8 cellular contexts compared by ENCODE assay signal in genomic region chr19:45016388-45017314, GRCh38. TPM values are rescaled to one million over a fixed set of nuclear protein-coding genes. Genes with fewer than 3 reads are reported as not detected.
DNase-seq lines count a peak whose midpoint lies in the region; ATAC-seq and TF ChIP-seq lines count a peak whose summit lies in the region.

No MANE protein-coding gene starts in this region.

- DNase-seq in A673 (ENCODE audit: low spot score) (peak; percentile 86), GM13977 (ENCODE audit: low spot score) (peak; percentile 90), NCI-H2029 treated with DMSO at 0.1 percent for 48 hours (lab: John Stamatoyannopoulos, UW) (peak; percentile 39), T47D (ENCODE audit: low read depth in 1 of 2, low spot score in 1 of 2) (peak; percentile 79 to 83), kidney glomerular epithelial cell (lab: John Stamatoyannopoulos, UW) (peak; percentile 19)
- peak; percentile 29 to 53 (median 33) for DNase-seq in stimulated activated CD4-positive, alpha-beta T cell treated with anti-CD3 and anti-CD28 coated beads, TNF-alpha, amount 100 ng/mL, for 1 hour (ENCODE audit: low read depth in 3 of 3, low spot score in 1 of 3)

- POLR2A ChIA-PET in A673 (lab: Charles Lee; ENCODE audit: low non-redundant PET), result interaction anchor here (0.5 kb wide), 1 partner anchor 70 kb away, joined by 3 read pairs; no protein-coding TSS in a partner anchor

- H3K4me1 ChIP-seq in A673 (ENCODE audit: insufficient read depth, low read length, poor library complexity, severe bottlenecking), result no peaks in the 10 kb centered on the region

- H3K4me3 ChIP-seq in A673 (ENCODE audit: low read depth, low read length, poor library complexity, severe bottlenecking), result no peak overlapping the region

- peak; percentile 70 for ATAC-seq in HG02840 (IDR thresholded peaks at IDR 0.05; ENCODE audit: low FRiP score, unreplicated experiment)

- H3K36me3 ChIP-seq in A673 (ENCODE audit: insufficient read depth, low read length, poor library complexity, severe bottlenecking), result no peaks in the 10 kb centered on the region

- TF ChIP-seq CTCF in A673 (conservative IDR thresholded peaks at IDR 0.05; ENCODE audit: low read depth, low read length) (peak; percentile 76), GM13977 (IDR thresholded peaks at IDR 0.05; ENCODE audit: extremely low read depth, insufficient read depth, missing control alignments) (peak; percentile 73), VCaP (conservative IDR thresholded peaks at IDR 0.05) (peak; percentile 85)

- CTCF ChIA-PET in A673 (lab: Charles Lee), result interaction anchor here (0.6 kb wide), 1 partner anchor 22 kb away, joined by 4 read pairs; the partner anchor contains the start of gene CLASRP

- no peaks in the 10 kb centered on the region for H3K9me3 ChIP-seq in A673 (ENCODE audit: low read depth, low read length, poor library complexity, severe bottlenecking)

- in situ Hi-C loops in GM13977 (cut with MboI; ENCODE audit: low pct_unique_long_range_greater_than_20kb, low sequenced_read_pairs, unreplicated experiment), result no loop called here
- in situ Hi-C loops in T47D (cut with HindIII; ENCODE audit: low pct_unique_long_range_greater_than_20kb, low sequenced_read_pairs), result no loop called here

- no peaks in the 10 kb centered on the region for H3K27me3 ChIP-seq in A673 (replicated peaks; ENCODE audit: insufficient read depth, low read depth, low read length, poor library complexity)

- intact Hi-C loops in A673 (cut with micrococcal nuclease; ENCODE audit: unreplicated experiment), result loop anchor here (5.0 to 10.0 kb wide), 3 partner anchors 168 to 321 kb away; partner anchors contain the start of gene EXOC3L2

- no TSS peak for BruUV-seq in A673 (replicated peaks; lab: Mats Ljungman, UMichigan)

- H3K27ac ChIP-seq in A673 (ENCODE audit: low read depth, low read length, poor library complexity, severe bottlenecking) (no peak overlapping the region), VCaP (peak overlapping the region; percentile 35; the same call in 1 of the 2 replicates)

RNA-seq across cellular contexts. Expression of gene RELB, which starts 15.4 kb away (rescaled TPM):
- total RNA-seq in A673 (2021), result 11.9 and 13.1 TPM in 2 replicates

RNA-seq across cellular contexts. Expression of gene CLASRP, which starts 22.2 kb away (rescaled TPM):
- total RNA-seq in A673 (2021), result 104 and 109 TPM in 2 replicates

RNA-seq across cellular contexts. Expression of gene ZNF296, which starts 59.6 kb away (rescaled TPM):
- total RNA-seq in A673 (2021), result 2.9 and 3.0 TPM in 2 replicates

Comparison
In these comparisons a context has a peak if more than half of its experiments do, and no peak if none do; other contexts are left out.
1. DNase-seq: peak in every context shown above with its lines; median percentile 90 in GM13977; 86 in A673; 81 in T47D; 39 in NCI-H2029 treated with DMSO at 0.1 percent for 48 hours; 33 in stimulated activated CD4-positive, alpha-beta T cell treated with anti-CD3 and anti-CD28 coated beads, TNF-alpha, amount 100 ng/mL, for 1 hour; 19 in kidney glomerular epithelial cell.